Comparison of ENCODE assay signal across 8 cellular contexts in genomic region chr7:36155811-36156361, GRCh38. TPM values are rescaled to one million over a fixed set of nuclear protein-coding genes. Genes with fewer than 3 reads are reported as not detected.
A peak's percentile ranks its signal among the peaks of the same experiment; 100 is the strongest.
DNase-seq lines count a peak whose midpoint lies in the region; ATAC-seq and TF ChIP-seq lines count a peak whose summit lies in the region.

No MANE protein-coding gene starts in this region.

- intact Hi-C loops in right lobe of liver (cut with DNase I): loop anchor here in 1 of 2 donors (10.0 kb wide), 1 partner anchor 129 kb away; no protein-coding TSS in a partner anchor

- H3K4me1 ChIP-seq in right lobe of liver (peaks cover 0 to 64% (median 24%) of the 10 kb centered on the region in 4 donors), thymus (ENCODE audit: control insufficient read depth, insufficient read depth, low read length) (peaks cover 23% of the 10 kb centered on the region)

- ATAC-seq in right lobe of liver (peak in 3 of 4 donors; percentile 5 to 16 (median 12)), GM21515 (IDR thresholded peaks at IDR 0.05; ENCODE audit: unreplicated experiment) (no peak)

- H3K9me3 ChIP-seq in right lobe of liver (no peaks in the 10 kb centered on the region), thymus (ENCODE audit: control insufficient read depth) (no peaks in the 10 kb centered on the region)

- TF ChIP-seq CTCF in right lobe of liver (IDR thresholded peaks at IDR 0.05): peak in 1 of 4 donors; percentile 12

- WGBS in right lobe of liver (ENCODE audit: insufficient coverage, low coverage, low lambda C conversion rate, missing lambda C conversion rate): 9% methylated on average over 10 of the region's 12 CpGs
- 53% methylated on average over 12 of the region's 12 CpGs for WGBS in thymus

- TF ChIP-seq POLR2A in right lobe of liver (IDR thresholded peaks at IDR 0.05): peak; percentile 55

- H3K27ac ChIP-seq in right lobe of liver: peak overlapping the region; percentile 48 to 96 (median 84)
- H3K27ac ChIP-seq in thymus (ENCODE audit: low read depth): no peak overlapping the region

- H3K4me3 ChIP-seq in right lobe of liver (peak overlapping the region; percentile 68 to 83 (median 81)), thymus (ENCODE audit: low read length) (peak overlapping the region; percentile 17)

- H3K27me3 ChIP-seq in right lobe of liver (no peaks in the 10 kb centered on the region), thymus (ENCODE audit: control insufficient read depth, insufficient read depth) (no peaks in the 10 kb centered on the region)

- H3K36me3 ChIP-seq in right lobe of liver (no peaks in the 10 kb centered on the region), thymus (ENCODE audit: control insufficient read depth, insufficient read depth) (no peaks in the 10 kb centered on the region)

- peak; percentile 15 to 61 for DNase-seq in NCI-H2081 (lab: John Stamatoyannopoulos, UW)
- no peak for DNase-seq in NCI-H2081 treated with DMSO at 0.1 percent for 48 hours (lab: John Stamatoyannopoulos, UW)
- peak in 37 of 58 donors; percentile 5 to 68 (median 29) for DNase-seq in anterior cingulate cortex (lab: John Stamatoyannopoulos, UW)
- peak; percentile 89 to 96 (median 91) for DNase-seq in right lobe of liver
- DNase-seq in stimulated activated naive CD4-positive, alpha-beta T cell treated with Interleukin-2 at 50 U/mL for 16 hours (lab: John Stamatoyannopoulos, UW): no peak
- DNase-seq in T1000 (lab: John Stamatoyannopoulos, UW): no peak

RNA-seq across cellular contexts. Expression of gene EEPD1, which starts 2.8 kb away (rescaled TPM):
- 10 to 100 TPM in 4 of 6 experiments, 1 to 10 TPM in 2; 5.9 to 18.6 (median 10.6) TPM for total RNA-seq in right lobe of liver
- 16.9 TPM for polyA plus RNA-seq in thymus

Comparison
In these comparisons a context has a peak if more than half of its experiments do, and no peak if none do; other contexts are left out.
1. DNase-seq: peak in NCI-H2081 (2 of 2), anterior cingulate cortex (37 of 58) and right lobe of liver (3 of 3); none in NCI-H2081 treated with DMSO at 0.1 percent for 48 hours (single experiment), stimulated activated naive CD4-positive, alpha-beta T cell treated with Interleukin-2 at 50 U/mL for 16 hours (single experiment) and T1000 (single experiment).